26 cellular contexts compared by ENCODE assay signal in the genomic region with DNA sequence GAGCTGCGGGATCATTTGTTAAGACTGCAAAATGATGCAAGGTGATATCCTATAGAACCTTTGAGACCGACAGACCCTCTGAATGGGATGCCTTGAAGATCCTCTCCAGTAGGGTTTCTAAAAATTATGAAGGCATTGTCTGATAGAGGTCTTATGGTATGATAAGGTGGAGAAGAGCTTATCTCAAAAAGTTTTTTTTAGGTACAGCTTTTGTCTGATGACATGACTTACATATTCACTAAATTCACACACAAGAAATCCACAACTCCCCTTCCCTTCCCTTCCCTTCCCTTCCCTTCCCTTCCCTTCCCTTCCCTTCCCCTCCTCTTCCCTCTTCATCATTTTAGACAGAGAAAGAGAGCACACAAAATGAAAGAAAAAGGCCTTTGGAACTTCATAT.
"Had no signal": no experiment of that assay in that cellular context is flagged by ENCODE, and none has a peak within 500 bp of the region (broad histone marks: within the 10 kb centered on the region; RNA-seq: fewer than 3 reads in every experiment).

No MANE protein-coding gene starts in this region.

- H3K36me3 ChIP-seq: pancreas, spleen, stomach, thoracic aorta, thyroid gland, tibial nerve, upper lobe of left lung, vagina had no signal

- H3K9me3 ChIP-seq: pancreas, psoas muscle, stomach, thyroid gland, tibial nerve, vagina had no signal

- H3K4me2 ChIP-seq: neural progenitor cell, smooth muscle cell had no signal

- H3K27ac ChIP-seq: neural progenitor cell, pancreas, psoas muscle, skin epidermis, spleen, stomach, thoracic aorta, thyroid gland, tibial nerve, upper lobe of left lung, vagina had no signal

- H3K9ac ChIP-seq: neural progenitor cell had no signal

- ATAC-seq: naive thymus-derived CD4-positive, alpha-beta T cell; natural killer cell; pancreas; psoas muscle; right cardiac atrium; sciatic nerve; stimulated activated memory B cell treated with anti-CD40 and anti-IgM and Interleukin-4, amounts not matched to agents 10 μg/mL and 1 μg/mL and 100 μg/mL, for 72 hours had no signal

- H3K27me3 ChIP-seq: neural progenitor cell, pancreas, spleen, stomach, thyroid gland, tibial nerve, upper lobe of left lung, vagina had no signal

- H2AFZ ChIP-seq: neural progenitor cell had no signal

- H3K4me3 ChIP-seq: neural progenitor cell, pancreas, psoas muscle, skin epidermis, smooth muscle cell, spleen, stomach, thoracic aorta, thyroid gland, tibial nerve, upper lobe of left lung, vagina had no signal

- H3K4me1 ChIP-seq: neural progenitor cell, pancreas, psoas muscle, spleen, stomach, thyroid gland, tibial nerve, upper lobe of left lung, vagina had no signal

- DNase-seq: naive thymus-derived CD4-positive, alpha-beta T cell; natural killer cell; nucleus accumbens; pancreas; posterior cingulate gyrus; psoas muscle; right cardiac atrium; spleen; stimulated activated CD4-positive, alpha-beta T cell treated with anti-CD3 and anti-CD28 coated beads, Interleukin-12 subunit alpha, Interleukin-12 subunit beta, amount 100 ng/mL, for 4 hours; stimulated activated CD4-positive, alpha-beta T cell treated with anti-CD3 and anti-CD28 coated beads, Interleukin-1b, Interleukin-23, amount 100 ng/mL, for 48 hours; stimulated activated CD4-positive, alpha-beta T cell treated with anti-CD3 and anti-CD28 coated beads, Interleukin-4, amount 100 ng/mL, for 1 hour; stimulated activated CD4-positive, alpha-beta T cell treated with anti-CD3 and anti-CD28 coated beads, Interleukin-4, amount 100 ng/mL, for 4 hours; stimulated activated CD8-positive, alpha-beta memory T cell treated with anti-CD3 and anti-CD28 coated beads, Interleukin-4, amount 100 ng/mL, for 48 hours; stimulated activated naive CD4-positive, alpha-beta T cell; stomach; thyroid gland; trophoblast cell; upper lobe of left lung had no signal
